ENCODE assay signal across 10 cellular contexts in genomic region chr18:8661754-8662573, GRCh38. TPM values are rescaled to one million over a fixed set of nuclear protein-coding genes. Genes with fewer than 3 reads are reported as not detected.
DNase-seq lines count a peak whose midpoint lies in the region; ATAC-seq and TF ChIP-seq lines count a peak whose summit lies in the region.
"Had no signal": no experiment of that assay in that cellular context is flagged by ENCODE, and none has a peak within 500 bp of the region (broad histone marks: within the 10 kb centered on the region; RNA-seq: fewer than 3 reads in every experiment).

No MANE protein-coding gene starts in this region.

- no peaks in the 10 kb centered on the region for H3K9me3 Mint-ChIP-seq in GM23338

- DNase-seq in GM23338 (ENCODE audit: low spot score): peak; percentile 94
- DNase-seq in NCI-H2196 treated with DMSO at 0.1 percent for 48 hours (lab: John Stamatoyannopoulos, UW; ENCODE audit: unreplicated experiment): peak; percentile 87
- peak; percentile 75 for DNase-seq in dermis blood vessel endothelial cell
- no peak for DNase-seq in osteoblast (ENCODE audit: insufficient read length, low spot score, missing footprints)
- no peak for DNase-seq in activated naive CD4-positive, alpha-beta T cell (lab: John Stamatoyannopoulos, UW)
- DNase-seq in activated CD4-positive, alpha-beta T cell treated with anti-CD3 and anti-CD28 coated beads, Interleukin-2, amount 50 U/mL, for 48 hours: no peak
- DNase-seq: KG1, lower lobe of right lung had no signal

- H3K27ac ChIP-seq in GM23338 (ENCODE audit: low read depth): no peak overlapping the region
- no peak overlapping the region for H3K27ac ChIP-seq in osteoblast (ENCODE audit: low read depth, low read length)
- H3K27ac ChIP-seq: lower lobe of right lung had no signal

- ATAC-seq in GM23338 (peak; percentile 84), HG02571 (IDR thresholded peaks at IDR 0.05; ENCODE audit: unreplicated experiment) (no peak), GM19324 (IDR thresholded peaks at IDR 0.05; ENCODE audit: low FRiP score, unreplicated experiment) (no peak)

- H3K36me3 ChIP-seq in GM23338 (ENCODE audit: insufficient read depth) (no peaks in the 10 kb centered on the region), osteoblast (ENCODE audit: insufficient read depth, low read length) (no peaks in the 10 kb centered on the region)
- H3K36me3 ChIP-seq: lower lobe of right lung had no signal

- H4K20me1 ChIP-seq in GM23338 (replicated peaks; ENCODE audit: insufficient read depth): no peaks in the 10 kb centered on the region
- H4K20me1 ChIP-seq in osteoblast (ENCODE audit: insufficient read depth, low read length): no peaks in the 10 kb centered on the region

- peak overlapping the region; percentile 69 for H3K4me2 ChIP-seq in GM23338
- peak overlapping the region; percentile 25 for H3K4me2 ChIP-seq in osteoblast (ENCODE audit: insufficient read depth, low read length)

- no peaks in the 10 kb centered on the region for H3K27me3 ChIP-seq in GM23338 (ENCODE audit: insufficient read depth)
- H3K27me3 ChIP-seq in osteoblast (ENCODE audit: insufficient read depth, low read length): no peaks in the 10 kb centered on the region

- no peaks in the 10 kb centered on the region for H3K36me3 Mint-ChIP-seq in GM23338 (ENCODE audit: low read depth)

- peaks cover 36% of the 10 kb centered on the region for H3K4me1 Mint-ChIP-seq in GM23338

- no peaks in the 10 kb centered on the region for H3K79me2 ChIP-seq in GM23338 (replicated peaks; ENCODE audit: insufficient read depth)
- H3K79me2 ChIP-seq in osteoblast (ENCODE audit: insufficient read depth, low read length): no peaks in the 10 kb centered on the region

- H3F3A ChIP-seq in GM23338 (replicated peaks; ENCODE audit: low read depth): no peaks in the 10 kb centered on the region; the same call in 1 of the 2 replicates

- H3K4me3 Mint-ChIP-seq in GM23338: peak overlapping the region; percentile 39

- H2AFZ ChIP-seq in GM23338 (no peak overlapping the region), osteoblast (ENCODE audit: low read length) (peak overlapping the region; percentile 78)

- H3K4me1 ChIP-seq in GM23338 (ENCODE audit: insufficient read depth): peaks cover 27% of the 10 kb centered on the region
- peaks cover 6% of the 10 kb centered on the region for H3K4me1 ChIP-seq in osteoblast (ENCODE audit: insufficient read depth, low read length)
- H3K4me1 ChIP-seq: lower lobe of right lung had no signal

- no peak for TF ChIP-seq CTCF in GM23338 (conservative IDR thresholded peaks at IDR 0.05; ENCODE audit: low read depth in 2 of 2)
- no peak for TF ChIP-seq CTCF in osteoblast (IDR thresholded peaks at IDR 0.05; ENCODE audit: extremely low read depth, low read depth, low read length)

- H3K4me3 ChIP-seq in GM23338: peak overlapping the region; percentile 38
- H3K4me3 ChIP-seq in osteoblast (ENCODE audit: insufficient read depth, low read length): no peak overlapping the region
- H3K4me3 ChIP-seq: lower lobe of right lung had no signal

- no peak overlapping the region for H3K27ac Mint-ChIP-seq in GM23338

- peaks cover 10% of the 10 kb centered on the region for H3K27me3 Mint-ChIP-seq in GM23338 (ENCODE audit: insufficient read depth, low read depth, poor library complexity)

- H3K9me3 ChIP-seq in osteoblast (ENCODE audit: low read depth, low read length): no peaks in the 10 kb centered on the region
- H3K9me3 ChIP-seq: lower lobe of right lung had no signal

- H3K9me2 ChIP-seq in GM23338 (ENCODE audit: insufficient read depth): no peaks in the 10 kb centered on the region

TF ChIP-seq in GM23338, 12 proteins besides CTCF, POLR2A, EP300 and RAD21:
- TF ChIP-seq, protein P1, sequence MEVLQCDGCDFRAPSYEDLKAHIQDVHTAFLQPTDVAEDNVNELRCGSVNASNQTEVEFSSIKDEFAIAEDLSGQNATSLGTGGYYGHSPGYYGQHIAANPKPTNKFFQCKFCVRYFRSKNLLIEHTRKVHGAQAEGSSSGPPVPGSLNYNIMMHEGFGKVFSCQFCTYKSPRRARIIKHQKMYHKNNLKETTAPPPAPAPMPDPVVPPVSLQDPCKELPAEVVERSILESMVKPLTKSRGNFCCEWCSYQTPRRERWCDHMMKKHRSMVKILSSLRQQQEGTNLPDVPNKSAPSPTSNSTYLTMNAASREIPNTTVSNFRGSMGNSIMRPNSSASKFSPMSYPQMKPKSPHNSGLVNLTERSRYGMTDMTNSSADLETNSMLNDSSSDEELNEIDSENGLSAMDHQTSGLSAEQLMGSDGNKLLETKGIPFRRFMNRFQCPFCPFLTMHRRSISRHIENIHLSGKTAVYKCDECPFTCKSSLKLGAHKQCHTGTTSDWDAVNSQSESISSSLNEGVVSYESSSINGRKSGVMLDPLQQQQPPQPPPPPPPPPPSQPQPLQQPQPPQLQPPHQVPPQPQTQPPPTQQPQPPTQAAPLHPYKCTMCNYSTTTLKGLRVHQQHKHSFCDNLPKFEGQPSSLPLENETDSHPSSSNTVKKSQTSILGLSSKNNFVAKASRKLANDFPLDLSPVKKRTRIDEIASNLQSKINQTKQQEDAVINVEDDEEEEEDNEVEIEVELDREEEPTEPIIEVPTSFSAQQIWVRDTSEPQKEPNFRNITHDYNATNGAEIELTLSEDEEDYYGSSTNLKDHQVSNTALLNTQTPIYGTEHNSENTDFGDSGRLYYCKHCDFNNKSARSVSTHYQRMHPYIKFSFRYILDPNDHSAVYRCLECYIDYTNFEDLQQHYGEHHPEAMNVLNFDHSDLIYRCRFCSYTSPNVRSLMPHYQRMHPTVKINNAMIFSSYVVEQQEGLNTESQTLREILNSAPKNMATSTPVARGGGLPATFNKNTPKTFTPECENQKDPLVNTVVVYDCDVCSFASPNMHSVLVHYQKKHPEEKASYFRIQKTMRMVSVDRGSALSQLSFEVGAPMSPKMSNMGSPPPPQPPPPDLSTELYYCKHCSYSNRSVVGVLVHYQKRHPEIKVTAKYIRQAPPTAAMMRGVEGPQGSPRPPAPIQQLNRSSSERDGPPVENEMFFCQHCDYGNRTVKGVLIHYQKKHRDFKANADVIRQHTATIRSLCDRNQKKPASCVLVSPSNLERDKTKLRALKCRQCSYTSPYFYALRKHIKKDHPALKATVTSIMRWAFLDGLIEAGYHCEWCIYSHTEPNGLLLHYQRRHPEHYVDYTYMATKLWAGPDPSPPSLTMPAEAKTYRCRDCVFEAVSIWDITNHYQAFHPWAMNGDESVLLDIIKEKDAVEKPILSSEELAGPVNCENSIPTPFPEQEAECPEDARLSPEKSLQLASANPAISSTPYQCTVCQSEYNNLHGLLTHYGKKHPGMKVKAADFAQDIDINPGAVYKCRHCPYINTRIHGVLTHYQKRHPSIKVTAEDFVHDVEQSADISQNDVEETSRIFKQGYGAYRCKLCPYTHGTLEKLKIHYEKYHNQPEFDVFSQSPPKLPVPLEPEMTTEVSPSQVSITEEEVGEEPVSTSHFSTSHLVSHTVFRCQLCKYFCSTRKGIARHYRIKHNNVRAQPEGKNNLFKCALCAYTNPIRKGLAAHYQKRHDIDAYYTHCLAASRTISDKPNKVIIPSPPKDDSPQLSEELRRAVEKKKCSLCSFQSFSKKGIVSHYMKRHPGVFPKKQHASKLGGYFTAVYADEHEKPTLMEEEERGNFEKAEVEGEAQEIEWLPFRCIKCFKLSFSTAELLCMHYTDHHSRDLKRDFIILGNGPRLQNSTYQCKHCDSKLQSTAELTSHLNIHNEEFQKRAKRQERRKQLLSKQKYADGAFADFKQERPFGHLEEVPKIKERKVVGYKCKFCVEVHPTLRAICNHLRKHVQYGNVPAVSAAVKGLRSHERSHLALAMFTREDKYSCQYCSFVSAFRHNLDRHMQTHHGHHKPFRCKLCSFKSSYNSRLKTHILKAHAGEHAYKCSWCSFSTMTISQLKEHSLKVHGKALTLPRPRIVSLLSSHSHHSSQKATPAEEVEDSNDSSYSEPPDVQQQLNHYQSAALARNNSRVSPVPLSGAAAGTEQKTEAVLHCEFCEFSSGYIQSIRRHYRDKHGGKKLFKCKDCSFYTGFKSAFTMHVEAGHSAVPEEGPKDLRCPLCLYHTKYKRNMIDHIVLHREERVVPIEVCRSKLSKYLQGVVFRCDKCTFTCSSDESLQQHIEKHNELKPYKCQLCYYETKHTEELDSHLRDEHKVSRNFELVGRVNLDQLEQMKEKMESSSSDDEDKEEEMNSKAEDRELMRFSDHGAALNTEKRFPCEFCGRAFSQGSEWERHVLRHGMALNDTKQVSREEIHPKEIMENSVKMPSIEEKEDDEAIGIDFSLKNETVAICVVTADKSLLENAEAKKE (CRISPR knock-in tag; IDR thresholded peaks at IDR 0.05): peak; percentile 17; the same call in 1 of the 2 replicates
- TF ChIP-seq EZH2 (IDR thresholded peaks at IDR 0.05; ENCODE audit: low read depth, unreplicated experiment): no peak

RNA-seq across cellular contexts. Expression of gene MTCL1, which starts 43.4 kb away (rescaled TPM):
- 35.1 and 45.0 TPM in 2 replicates for total RNA-seq in GM23338 (2014; rRNA removed; shearing (Covaris generic))
- 11.3 and 14.4 TPM in 2 replicates for polyA plus RNA-seq in GM23338 (2016; fragmentation: Nextera tagmentation; extraction: Ambion mirVana)
- total RNA-seq in dermis blood vessel endothelial cell: 11.7 and 16.7 TPM in 2 replicates
- 38.0 and 44.5 TPM in 2 replicates for total RNA-seq in osteoblast

RNA-seq across cellular contexts. Expression of gene RAB12, which starts 52.7 kb away (rescaled TPM):
- total RNA-seq in GM23338 (2014; rRNA removed; shearing (Covaris generic)): 80.4 and 92.3 TPM in 2 replicates
- polyA plus RNA-seq in GM23338 (2016; fragmentation: Nextera tagmentation; extraction: Ambion mirVana): 16.7 and 20.7 TPM in 2 replicates
- total RNA-seq in dermis blood vessel endothelial cell (72.8 and 75.4 TPM in 2 replicates), osteoblast (49.2 and 51.6 TPM in 2 replicates)

Comparison
In these comparisons a context has a peak if more than half of its experiments do, and no peak if none do; other contexts are left out.
1. DNase-seq: peak in GM23338 (single experiment), NCI-H2196 treated with DMSO at 0.1 percent for 48 hours (single experiment) and dermis blood vessel endothelial cell (single experiment); none in osteoblast (single experiment), activated naive CD4-positive, alpha-beta T cell (0 of 4) and activated CD4-positive, alpha-beta T cell treated with anti-CD3 and anti-CD28 coated beads, Interleukin-2, amount 50 U/mL, for 48 hours (0 of 2).